ENCODE assay signal across 19 cellular contexts in the genomic region with DNA sequence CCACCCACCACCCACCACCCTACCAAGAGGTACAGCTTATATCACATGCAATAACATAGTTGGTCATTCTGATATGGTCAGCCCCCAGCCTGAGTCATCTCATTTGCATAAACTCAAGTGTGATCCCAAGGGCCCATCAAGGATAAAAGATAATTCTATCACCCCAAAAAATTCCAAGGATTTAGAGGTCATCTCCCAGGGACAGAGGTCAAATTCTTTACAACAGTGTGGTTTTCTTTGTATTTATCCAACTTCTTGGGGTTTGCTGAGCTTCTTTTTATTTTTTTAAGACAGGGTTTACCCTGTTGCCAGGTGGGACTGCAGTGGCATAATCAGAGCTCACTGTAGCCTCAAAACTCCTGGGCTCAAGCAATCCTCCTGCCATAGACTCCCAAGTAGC. TPM values are rescaled to one million over a fixed set of nuclear protein-coding genes. Genes with fewer than 3 reads are reported as not detected.
"Had no signal": no experiment of that assay in that cellular context is flagged by ENCODE, and none has a peak within 500 bp of the region (broad histone marks: within the 10 kb centered on the region; RNA-seq: fewer than 3 reads in every experiment).

No MANE protein-coding gene starts in this region.

- H3K9ac ChIP-seq: neural progenitor cell had no signal

- H2AFZ ChIP-seq: neural progenitor cell had no signal

- DNase-seq: activated CD4-positive, alpha-beta T cell treated with anti-CD3 and anti-CD28 coated beads, Interleukin-2, amount 10 ng/mL, durations not matched to agents 7 days and 5 days; activated gamma-delta T cell treated with Interleukin-2 at 50 U/mL for 16 hours; amygdala; hippocampal formation; pancreas; sigmoid colon; stimulated activated CD4-positive, alpha-beta T cell treated with anti-CD3 and anti-CD28 coated beads, Interleukin-1b, Interleukin-23, amount 100 ng/mL, for 48 hours; stomach; T-helper 2 cell; testis; upper lobe of left lung had no signal

- ATAC-seq: pancreas, WTC11 had no signal

- H3K4me1 ChIP-seq: pancreas, sigmoid colon, stomach, testis, upper lobe of left lung had no signal

- H3K4me1 Mint-ChIP-seq: activated CD4-positive, alpha-beta T cell treated with anti-CD3 and anti-CD28 coated beads, Interleukin-2, amount 10 ng/mL, durations not matched to agents 7 days and 5 days; mesothelial cell of epicardium had no signal

- H3K4me3 ChIP-seq: lung, neural progenitor cell, pancreas, sigmoid colon, stomach, testis, upper lobe of left lung had no signal

- H3K4me3 Mint-ChIP-seq: activated CD4-positive, alpha-beta T cell treated with anti-CD3 and anti-CD28 coated beads, Interleukin-2, amount 10 ng/mL, durations not matched to agents 7 days and 5 days; activated naive CD8-positive, alpha-beta T cell; mesothelial cell of epicardium; neural progenitor cell; WTC11 had no signal

- H3K4me2 ChIP-seq: neural progenitor cell had no signal

- H3K27ac ChIP-seq: neural progenitor cell, pancreas, sigmoid colon, stomach, testis, upper lobe of left lung had no signal

- H3K9me3 ChIP-seq: pancreas, sigmoid colon, stomach, testis, upper lobe of left lung had no signal

- H3K9me3 Mint-ChIP-seq: mesothelial cell of epicardium had no signal

- H3K27ac Mint-ChIP-seq: activated CD4-positive, alpha-beta T cell treated with anti-CD3 and anti-CD28 coated beads, Interleukin-2, amount 10 ng/mL, durations not matched to agents 7 days and 5 days; activated naive CD8-positive, alpha-beta T cell; mesothelial cell of epicardium; neural progenitor cell; WTC11 had no signal

- H3K36me3 Mint-ChIP-seq: activated naive CD8-positive, alpha-beta T cell; mesothelial cell of epicardium; neural progenitor cell; WTC11 had no signal

- H3K27me3 ChIP-seq: neural progenitor cell, pancreas, sigmoid colon, stomach, testis, upper lobe of left lung had no signal

- H3K36me3 ChIP-seq: neural progenitor cell, pancreas, sigmoid colon, stomach, upper lobe of left lung had no signal

RNA-seq across cellular contexts. Expression of a gene that starts 16.0 kb away (rescaled TPM):
- total RNA-seq: activated CD4-positive, alpha-beta T cell treated with anti-CD3 and anti-CD28 coated beads, Interleukin-2, amount 10 ng/mL, durations not matched to agents 7 days and 5 days; cardiac septum; glomerular endothelial cell; lung; mesothelial cell of epicardium; pancreas; sigmoid colon; stomach; testis; WTC11 had no signal
- polyA plus RNA-seq: esophagus, pancreas, stomach had no signal
